Comparison of ENCODE assay signal across 22 cellular contexts in genomic region chr2:202449344-202449743, GRCh38.
DNase-seq lines count a peak whose midpoint lies in the region; ATAC-seq, FAIRE-seq and TF ChIP-seq lines count a peak whose summit lies in the region.
"Had no signal": no experiment of that assay in that cellular context is flagged by ENCODE, and none has a peak within 500 bp of the region (broad histone marks: within the 10 kb centered on the region; RNA-seq: fewer than 3 reads in every experiment).

No MANE protein-coding gene starts in this region.

- TF ChIP-seq CTCF in C4-2B (conservative IDR thresholded peaks at IDR 0.05) = no peak
- no peak for TF ChIP-seq CTCF in HepG2 (CRISPR knock-in tag; IDR thresholded peaks at IDR 0.05)
- no peak for TF ChIP-seq CTCF in spleen (IDR thresholded peaks at IDR 0.05 in 8 of 11, conservative IDR thresholded peaks at IDR 0.05 in 3 of 11)

- peaks cover 2% of the 10 kb centered on the region for H3K36me3 Mint-ChIP-seq in activated CD4-positive, alpha-beta T cell treated with anti-CD3 and anti-CD28 coated beads, Interleukin-2, amount 10 ng/mL, durations not matched to agents 24 days and 14 days (ENCODE audit: low read depth)

- H3K27me3 ChIP-seq in HepG2 (ENCODE audit: control insufficient read depth in 1 of 2, insufficient read depth in 2 of 2, low read length in 2 of 2) (no peaks in the 10 kb centered on the region), spleen (replicated peaks in 1 of 7) (no peaks in the 10 kb centered on the region)
- H3K27me3 ChIP-seq: BLaER1 had no signal

- CTCF ChIA-PET in HepG2 (lab: Yijun Ruan, JAX; ENCODE audit: low intra/inter-chr PET ratio, low total read pairs) = no interaction called here

- DNase-seq in activated CD4-positive, alpha-beta T cell treated with anti-CD3 and anti-CD28 coated beads, Interleukin-2, amount 10 ng/mL, durations not matched to agents 24 days and 14 days = peak; percentile 9
- no peak for DNase-seq in activated CD4-positive, alpha-beta T cell treated with anti-CD3 and anti-CD28 coated beads for 4 hours
- DNase-seq in HepG2 (ENCODE audit: low spot score) (no peak), spleen (no peak), mucosa of gallbladder (ENCODE audit: low spot score) (no peak)
- DNase-seq: CD4-positive, alpha-beta T cell; CD8-positive, alpha-beta memory T cell; DMS 273 treated with DMSO at 0.1 percent for 48 hours; DMS79; EL; GF-D8; H9 had no signal

- H3K9me3 ChIP-seq in HepG2 (ENCODE audit: low read length) (no peaks in the 10 kb centered on the region), spleen (no peaks in the 10 kb centered on the region)

- no peaks in the 10 kb centered on the region for H3K79me2 ChIP-seq in HepG2 (ENCODE audit: insufficient read depth, low read length)

- H3K36me3 ChIP-seq in HepG2 (replicated peaks in 1 of 2; ENCODE audit: control insufficient read depth in 1 of 2, insufficient read depth in 2 of 2, low read length in 2 of 2) (no peaks in the 10 kb centered on the region; a peak in 1 of 5 replicates), spleen (no peaks in the 10 kb centered on the region)

- no peaks in the 10 kb centered on the region for H3K4me1 Mint-ChIP-seq in activated CD4-positive, alpha-beta T cell treated with anti-CD3 and anti-CD28 coated beads, Interleukin-2, amount 10 ng/mL, durations not matched to agents 24 days and 14 days
- H3K4me1 Mint-ChIP-seq: CD14-positive monocyte; CD8-positive, alpha-beta memory T cell; GM23338; H9 had no signal

- H3K9ac ChIP-seq in HepG2 (ENCODE audit: insufficient read depth, low read depth, low read length) = no peak overlapping the region
- H3K9ac ChIP-seq: BLaER1 had no signal

- no peaks in the 10 kb centered on the region for H3K27me3 Mint-ChIP-seq in activated CD4-positive, alpha-beta T cell treated with anti-CD3 and anti-CD28 coated beads, Interleukin-2, amount 10 ng/mL, durations not matched to agents 24 days and 14 days
- H3K27me3 Mint-ChIP-seq: B cell; CD4-positive, alpha-beta T cell; CD8-positive, alpha-beta memory T cell had no signal

- H3K4me3 ChIP-seq in HepG2 (replicated peaks in 1 of 3; ENCODE audit: insufficient read depth in 1 of 3, low read depth in 2 of 3, low read length in 3 of 3) (no peak overlapping the region), spleen (no peak overlapping the region)
- H3K4me3 ChIP-seq: BLaER1, GM23338 had no signal

- WGBS in HepG2 (ENCODE audit: low lambda C conversion rate) = 90% methylated on average over 3 of the region's 3 CpGs
- 92 to 99% (median 95%) methylated on average over 3 of the region's 3 CpGs for WGBS in spleen, 5 donors

- no peak overlapping the region for H3K4me3 Mint-ChIP-seq in activated CD4-positive, alpha-beta T cell treated with anti-CD3 and anti-CD28 coated beads, Interleukin-2, amount 10 ng/mL, durations not matched to agents 24 days and 14 days
- H3K4me3 Mint-ChIP-seq: B cell; CD14-positive monocyte; CD4-positive, alpha-beta T cell; CD8-positive, alpha-beta memory T cell; GM23338; H9 had no signal

- no peak overlapping the region for H2AFZ ChIP-seq in HepG2 (ENCODE audit: low read length)
- H2AFZ ChIP-seq: GM23338 had no signal

- H4K20me1 ChIP-seq in HepG2 (ENCODE audit: insufficient read depth, low read length) = no peaks in the 10 kb centered on the region
- H4K20me1 ChIP-seq: BLaER1 had no signal

- peak overlapping the region; percentile 44 for H3K27ac ChIP-seq in C4-2B
- no peak overlapping the region for H3K27ac ChIP-seq in HepG2 (ENCODE audit: extremely low read length, insufficient read depth, low read length)
- no peak overlapping the region for H3K27ac ChIP-seq in spleen
- H3K27ac ChIP-seq: 22Rv1, BLaER1 had no signal

- TF ChIP-seq POLR2A in HepG2 (IDR thresholded peaks at IDR 0.05; ENCODE audit: insufficient read depth in 1 of 2, low read depth in 2 of 2, low read length in 2 of 2) (no peak), spleen (IDR thresholded peaks at IDR 0.05) (no peak)

- no peak overlapping the region for H3K4me2 ChIP-seq in HepG2 (ENCODE audit: low read depth, low read length)
- H3K4me2 ChIP-seq: BLaER1, GM23338 had no signal

- no peak for TF ChIP-seq EP300 in HepG2 (IDR thresholded peaks at IDR 0.05; ENCODE audit: low read depth in 2 of 2, low read length in 2 of 2)
- TF ChIP-seq EP300 in HepG2 (CRISPR knock-in tag; IDR thresholded peaks at IDR 0.05; ENCODE audit: borderline replicate concordance) = no peak

- in situ Hi-C loops in HepG2 (cut with HindIII; ENCODE audit: extremely low pct_ligation_motif_present, low pct_unique_long_range_greater_than_20kb) = no loop called here

- no peaks in the 10 kb centered on the region for H3K9me3 Mint-ChIP-seq in activated CD4-positive, alpha-beta T cell treated with anti-CD3 and anti-CD28 coated beads, Interleukin-2, amount 10 ng/mL, durations not matched to agents 24 days and 14 days
- H3K9me3 Mint-ChIP-seq: CD4-positive, alpha-beta T cell; CD8-positive, alpha-beta memory T cell had no signal

- intact Hi-C loops in activated CD4-positive, alpha-beta T cell treated with anti-CD3 and anti-CD28 coated beads, Interleukin-2, amount 10 ng/mL, durations not matched to agents 24 days and 14 days (cut with micrococcal nuclease) = no loop called here
- intact Hi-C loops in HepG2 (cut with micrococcal nuclease; ENCODE audit: unreplicated experiment) (no loop called here), spleen (cut with DNase I; ENCODE audit: low total_unique reads) (no loop called here)

- no peak for TF ChIP-seq RAD21 in HepG2 (CRISPR knock-in tag; IDR thresholded peaks at IDR 0.05)

- FAIRE-seq in HepG2 (lab: Jason Lieb, UNC) = peak; percentile 39
- FAIRE-seq: A204.1, GM12891, GM18507 had no signal

- H3K27ac Mint-ChIP-seq in activated CD4-positive, alpha-beta T cell treated with anti-CD3 and anti-CD28 coated beads, Interleukin-2, amount 10 ng/mL, durations not matched to agents 24 days and 14 days = no peak overlapping the region
- H3K27ac Mint-ChIP-seq: B cell; CD14-positive monocyte; CD4-positive, alpha-beta T cell; CD8-positive, alpha-beta memory T cell; GM23338; H9 had no signal

- H3K4me1 ChIP-seq in HepG2 (ENCODE audit: insufficient read depth, low read length) (peaks cover 11% of the 10 kb centered on the region), spleen (peaks cover 0 to 4% (median 0%) of the 10 kb centered on the region in 6 donors)
- H3K4me1 ChIP-seq: BLaER1 had no signal

- no TSS peak for BruUV-seq in HepG2 (replicated peaks; lab: Mats Ljungman, UMichigan)

- POLR2A ChIA-PET in HepG2 (lab: Yijun Ruan, JAX) = no interaction called here

- ATAC-seq in HepG2 = no peak
- ATAC-seq: GM23338, HCT116 had no signal

TF ChIP-seq in HepG2, 621 proteins besides CTCF, POLR2A, EP300 and RAD21 (continues in another document):
- TF ChIP-seq HNRNPL (IDR thresholded peaks at IDR 0.05; ENCODE audit: low read depth, low read length) (no peak), SSRP1 (CRISPR knock-in tag; IDR thresholded peaks at IDR 0.05) (no peak), THAP8 (CRISPR knock-in tag; IDR thresholded peaks at IDR 0.05; ENCODE audit: borderline replicate concordance) (no peak), HNRNPLL (IDR thresholded peaks at IDR 0.05; ENCODE audit: low read depth, low read length, poor library complexity, severe bottlenecking) (no peak), PHF5A (CRISPR knock-in tag; IDR thresholded peaks at IDR 0.05; ENCODE audit: low read depth, unreplicated experiment) (no peak), NFYC (CRISPR knock-in tag; IDR thresholded peaks at IDR 0.05) (no peak), MYC (CRISPR knock-in tag; IDR thresholded peaks at IDR 0.05; ENCODE audit: borderline replicate concordance) (no peak), TCF7L2 (IDR thresholded peaks at IDR 0.05; ENCODE audit: low read depth, low read length) (no peak), THAP9 (CRISPR knock-in tag; IDR thresholded peaks at IDR 0.05; ENCODE audit: borderline replicate concordance) (no peak), FIP1L1 (IDR thresholded peaks at IDR 0.05; ENCODE audit: borderline replicate concordance, insufficient read depth, low read depth, low read length) (no peak), NR2F2 (IDR thresholded peaks at IDR 0.05; ENCODE audit: borderline replicate concordance, low read depth) (no peak)
